1 cellular context compared by ENCODE assay signal in the genomic region with DNA sequence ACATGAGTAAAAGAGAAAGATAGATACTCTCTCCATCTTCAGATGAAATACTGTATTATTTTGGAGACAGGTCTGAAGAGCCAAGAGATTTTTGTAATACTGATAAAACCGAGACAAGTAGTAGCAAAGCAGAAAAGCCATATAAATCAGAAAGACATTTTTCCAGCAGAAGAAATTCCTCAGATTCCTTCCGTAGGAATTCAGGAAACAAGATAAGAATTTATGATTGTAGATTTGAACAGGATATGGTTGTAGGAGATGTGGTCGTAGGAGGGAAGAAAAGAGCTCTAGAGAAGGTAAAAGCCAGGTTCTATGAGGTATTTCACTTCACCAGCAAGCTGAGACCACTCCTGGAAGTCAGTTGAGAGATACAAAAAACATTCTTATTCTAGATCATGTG.
TF ChIP-seq lines count a peak whose summit lies in the region.

No MANE protein-coding gene starts in this region.

TF ChIP-seq in HCT116, 20 proteins besides CTCF, POLR2A, EP300 and RAD21:
- TF ChIP-seq YY1 (IDR thresholded peaks at IDR 0.05; ENCODE audit: extremely low read depth, insufficient replicate concordance, low read depth, low read length) (no peak), SRF (IDR thresholded peaks at IDR 0.05; ENCODE audit: low read depth) (no peak), POLR2AphosphoS5 (IDR thresholded peaks at IDR 0.05; ENCODE audit: low read depth, low read length) (no peak), TCF7L2 (IDR thresholded peaks at IDR 0.05; ENCODE audit: borderline replicate concordance, extremely low read depth, insufficient read depth, insufficient read length) (no peak), CBX3 (IDR thresholded peaks at IDR 0.05; ENCODE audit: low read depth) (no peak), FOSL1 (IDR thresholded peaks at IDR 0.05; ENCODE audit: low read depth) (no peak), SP1 (IDR thresholded peaks at IDR 0.05; ENCODE audit: low read depth) (no peak)
- TF ChIP-seq, protein P1, sequence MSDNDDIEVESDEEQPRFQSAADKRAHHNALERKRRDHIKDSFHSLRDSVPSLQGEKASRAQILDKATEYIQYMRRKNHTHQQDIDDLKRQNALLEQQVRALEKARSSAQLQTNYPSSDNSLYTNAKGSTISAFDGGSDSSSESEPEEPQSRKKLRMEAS (IDR thresholded peaks at IDR 0.05): no peak
- TF ChIP-seq, protein P2, sequence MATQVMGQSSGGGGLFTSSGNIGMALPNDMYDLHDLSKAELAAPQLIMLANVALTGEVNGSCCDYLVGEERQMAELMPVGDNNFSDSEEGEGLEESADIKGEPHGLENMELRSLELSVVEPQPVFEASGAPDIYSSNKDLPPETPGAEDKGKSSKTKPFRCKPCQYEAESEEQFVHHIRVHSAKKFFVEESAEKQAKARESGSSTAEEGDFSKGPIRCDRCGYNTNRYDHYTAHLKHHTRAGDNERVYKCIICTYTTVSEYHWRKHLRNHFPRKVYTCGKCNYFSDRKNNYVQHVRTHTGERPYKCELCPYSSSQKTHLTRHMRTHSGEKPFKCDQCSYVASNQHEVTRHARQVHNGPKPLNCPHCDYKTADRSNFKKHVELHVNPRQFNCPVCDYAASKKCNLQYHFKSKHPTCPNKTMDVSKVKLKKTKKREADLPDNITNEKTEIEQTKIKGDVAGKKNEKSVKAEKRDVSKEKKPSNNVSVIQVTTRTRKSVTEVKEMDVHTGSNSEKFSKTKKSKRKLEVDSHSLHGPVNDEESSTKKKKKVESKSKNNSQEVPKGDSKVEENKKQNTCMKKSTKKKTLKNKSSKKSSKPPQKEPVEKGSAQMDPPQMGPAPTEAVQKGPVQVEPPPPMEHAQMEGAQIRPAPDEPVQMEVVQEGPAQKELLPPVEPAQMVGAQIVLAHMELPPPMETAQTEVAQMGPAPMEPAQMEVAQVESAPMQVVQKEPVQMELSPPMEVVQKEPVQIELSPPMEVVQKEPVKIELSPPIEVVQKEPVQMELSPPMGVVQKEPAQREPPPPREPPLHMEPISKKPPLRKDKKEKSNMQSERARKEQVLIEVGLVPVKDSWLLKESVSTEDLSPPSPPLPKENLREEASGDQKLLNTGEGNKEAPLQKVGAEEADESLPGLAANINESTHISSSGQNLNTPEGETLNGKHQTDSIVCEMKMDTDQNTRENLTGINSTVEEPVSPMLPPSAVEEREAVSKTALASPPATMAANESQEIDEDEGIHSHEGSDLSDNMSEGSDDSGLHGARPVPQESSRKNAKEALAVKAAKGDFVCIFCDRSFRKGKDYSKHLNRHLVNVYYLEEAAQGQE (IDR thresholded peaks at IDR 0.05; ENCODE audit: low read depth): no peak
